19 cellular contexts compared by ENCODE assay signal in the genomic region with DNA sequence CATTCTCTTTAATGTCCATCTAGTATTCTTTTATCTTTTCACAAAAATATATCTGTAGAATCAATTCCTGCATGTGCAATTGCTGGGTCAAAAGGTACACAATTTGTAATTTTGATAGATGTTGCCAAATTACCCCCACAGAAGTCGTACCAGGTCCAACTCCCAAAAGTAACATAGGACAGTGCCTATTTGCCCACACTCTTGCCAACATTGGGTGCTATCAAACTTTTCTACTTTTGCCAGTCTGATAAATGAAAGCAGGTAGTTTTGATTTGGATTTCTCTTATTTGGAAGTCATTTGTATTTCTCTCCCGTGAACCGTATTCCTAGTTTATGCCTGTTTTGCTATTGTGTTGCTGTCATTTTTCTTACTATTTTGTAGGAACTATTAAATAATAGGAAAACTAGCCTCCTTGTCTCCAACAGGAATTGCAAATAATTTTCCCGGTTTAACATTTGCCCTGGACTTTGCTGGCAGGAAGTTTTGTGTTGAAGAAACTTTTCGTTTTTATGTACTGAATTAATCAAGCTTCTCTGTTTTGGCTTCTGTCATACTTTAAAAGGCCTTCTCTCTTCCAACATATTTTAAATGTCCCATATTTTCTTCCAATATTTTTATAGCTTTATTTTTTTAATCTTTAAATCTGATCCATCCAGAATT. TPM values are rescaled to one million over a fixed set of nuclear protein-coding genes. Genes with fewer than 3 reads are reported as not detected.
DNase-seq lines count a peak whose midpoint lies in the region; ATAC-seq, FAIRE-seq and TF ChIP-seq lines count a peak whose summit lies in the region.
"Had no signal": no experiment of that assay in that cellular context is flagged by ENCODE, and none has a peak within 500 bp of the region (broad histone marks: within the 10 kb centered on the region; RNA-seq: fewer than 3 reads in every experiment).

No MANE protein-coding gene starts in this region.

- no peak overlapping the region for H3K4me3 Mint-ChIP-seq in astrocyte (ENCODE audit: unreplicated experiment)
- H3K4me3 Mint-ChIP-seq: CD4-positive, alpha-beta memory T cell; GM23338; H9 had no signal

- peaks cover 3% of the 10 kb centered on the region for H3K27me3 Mint-ChIP-seq in astrocyte (ENCODE audit: low read depth, unreplicated experiment)

- H3K36me3 Mint-ChIP-seq in astrocyte (ENCODE audit: low read depth, unreplicated experiment): no peaks in the 10 kb centered on the region
- H3K36me3 Mint-ChIP-seq: CD4-positive, alpha-beta memory T cell had no signal

- H3K36me3 ChIP-seq in astrocyte (ENCODE audit: insufficient read depth, low read length) (no peaks in the 10 kb centered on the region), osteoblast (ENCODE audit: insufficient read depth, low read length) (no peaks in the 10 kb centered on the region)

- DNase-seq in astrocyte (ENCODE audit: low read depth) (no peak), osteoblast (ENCODE audit: insufficient read length, low spot score, missing footprints) (peak; percentile 23), SKM-1 treated with dmso at 0.1 percent for 144 hours (lab: John Stamatoyannopoulos, UW; ENCODE audit: unreplicated experiment) (no peak)
- DNase-seq: C1 segment of cervical spinal cord; Calu3; CD4-positive, alpha-beta memory T cell; COR-L47; DMS153; DND-41; H9 had no signal

- no peak overlapping the region for H3K4me2 ChIP-seq in astrocyte (ENCODE audit: low read length)
- no peak overlapping the region for H3K4me2 ChIP-seq in osteoblast (ENCODE audit: insufficient read depth, low read length)
- H3K4me2 ChIP-seq: GM23338 had no signal

- no peak overlapping the region for H3K27ac Mint-ChIP-seq in astrocyte (ENCODE audit: unreplicated experiment)
- H3K27ac Mint-ChIP-seq: CD4-positive, alpha-beta memory T cell; GM23338; H9 had no signal

- H3K4me1 ChIP-seq in astrocyte (ENCODE audit: insufficient read depth, low read length) (no peaks in the 10 kb centered on the region), osteoblast (ENCODE audit: insufficient read depth, low read length) (no peaks in the 10 kb centered on the region)

- no peaks in the 10 kb centered on the region for H3K9me3 ChIP-seq in astrocyte (ENCODE audit: insufficient read depth, low read depth, low read length)
- no peaks in the 10 kb centered on the region for H3K9me3 ChIP-seq in osteoblast (ENCODE audit: low read depth, low read length)

- peak; percentile 20 for FAIRE-seq in astrocyte (lab: Jason Lieb, UNC)
- FAIRE-seq in islet of Langerhans (lab: Jason Lieb, UNC): peak; percentile 27
- FAIRE-seq: GM12892 had no signal

- H3K9me3 Mint-ChIP-seq in astrocyte (ENCODE audit: unreplicated experiment): no peaks in the 10 kb centered on the region
- H3K9me3 Mint-ChIP-seq: CD4-positive, alpha-beta memory T cell; GM23338 had no signal

- H3K27me3 ChIP-seq in astrocyte (ENCODE audit: insufficient read depth, low read length) (no peaks in the 10 kb centered on the region), osteoblast (ENCODE audit: insufficient read depth, low read length) (peaks cover 5% of the 10 kb centered on the region)

- peaks cover 7% of the 10 kb centered on the region for H3K4me1 Mint-ChIP-seq in astrocyte (ENCODE audit: low read depth, unreplicated experiment)
- H3K4me1 Mint-ChIP-seq: GM23338, H9 had no signal

- no peak overlapping the region for H2AFZ ChIP-seq in astrocyte (ENCODE audit: low read depth, low read length)
- H2AFZ ChIP-seq in osteoblast (ENCODE audit: low read length): no peak overlapping the region
- H2AFZ ChIP-seq: GM23338 had no signal

- TF ChIP-seq CTCF in astrocyte (IDR thresholded peaks at IDR 0.05; ENCODE audit: insufficient read depth, low read depth, low read length) (no peak), osteoblast (IDR thresholded peaks at IDR 0.05; ENCODE audit: extremely low read depth, low read depth, low read length) (no peak)

- no peak overlapping the region for H3K27ac ChIP-seq in astrocyte (ENCODE audit: low read depth, low read length)
- H3K27ac ChIP-seq in osteoblast (ENCODE audit: low read depth, low read length): no peak overlapping the region

- H4K20me1 ChIP-seq in astrocyte (ENCODE audit: insufficient read depth, low read length) (no peaks in the 10 kb centered on the region), osteoblast (ENCODE audit: insufficient read depth, low read length) (no peaks in the 10 kb centered on the region)

- no peak overlapping the region for H3K9ac ChIP-seq in astrocyte (ENCODE audit: low read length)

- H3K79me2 ChIP-seq in astrocyte (ENCODE audit: insufficient read depth, low read length) (no peaks in the 10 kb centered on the region), osteoblast (ENCODE audit: insufficient read depth, low read length) (no peaks in the 10 kb centered on the region)

- H3K4me3 ChIP-seq in astrocyte (ENCODE audit: insufficient read depth, low read depth, low read length) (no peak overlapping the region), osteoblast (ENCODE audit: insufficient read depth, low read length) (no peak overlapping the region)
- H3K4me3 ChIP-seq: GM23338 had no signal

- ATAC-seq in HG02798 (IDR thresholded peaks at IDR 0.05; ENCODE audit: poor library complexity, unreplicated experiment): no peak
- no peak for ATAC-seq in HG02642 (IDR thresholded peaks at IDR 0.05; ENCODE audit: poor library complexity, unreplicated experiment)
- ATAC-seq: GM23338, HCT116 had no signal

RNA-seq across cellular contexts. Expression of gene ZNF275, which starts 33.1 kb away (rescaled TPM):
- 14.8 and 14.9 TPM in 2 replicates for total RNA-seq in astrocyte
- total RNA-seq in osteoblast: 11.2 and 12.1 TPM in 2 replicates

RNA-seq across cellular contexts. Expression of gene PNMA6E, which starts 34.1 kb away (rescaled TPM):
- total RNA-seq in astrocyte: not detected in 2 replicates
- not detected in 2 replicates for total RNA-seq in osteoblast
- total RNA-seq: A172; A673; Calu3; CD4-positive, alpha-beta memory T cell; GM23338; H4; H9 had no signal

RNA-seq across cellular contexts. Expression of gene ZFP92, which starts 44.3 kb away (rescaled TPM):
- 0.26 and 0.27 TPM in 2 replicates for total RNA-seq in astrocyte
- total RNA-seq in osteoblast: under 0.01 TPM in 1 of 2 replicates, not detected in the other
- total RNA-seq: H4 had no signal

RNA-seq across cellular contexts. Expression of gene PNMA6F, which starts 45.4 kb away (rescaled TPM):
- total RNA-seq in astrocyte (not detected in 2 replicates), osteoblast (not detected in 2 replicates)
- total RNA-seq: A172; A673; Calu3; CD4-positive, alpha-beta memory T cell; H4; H9 had no signal
